8 cellular contexts compared by ENCODE assay signal in the genomic region with DNA sequence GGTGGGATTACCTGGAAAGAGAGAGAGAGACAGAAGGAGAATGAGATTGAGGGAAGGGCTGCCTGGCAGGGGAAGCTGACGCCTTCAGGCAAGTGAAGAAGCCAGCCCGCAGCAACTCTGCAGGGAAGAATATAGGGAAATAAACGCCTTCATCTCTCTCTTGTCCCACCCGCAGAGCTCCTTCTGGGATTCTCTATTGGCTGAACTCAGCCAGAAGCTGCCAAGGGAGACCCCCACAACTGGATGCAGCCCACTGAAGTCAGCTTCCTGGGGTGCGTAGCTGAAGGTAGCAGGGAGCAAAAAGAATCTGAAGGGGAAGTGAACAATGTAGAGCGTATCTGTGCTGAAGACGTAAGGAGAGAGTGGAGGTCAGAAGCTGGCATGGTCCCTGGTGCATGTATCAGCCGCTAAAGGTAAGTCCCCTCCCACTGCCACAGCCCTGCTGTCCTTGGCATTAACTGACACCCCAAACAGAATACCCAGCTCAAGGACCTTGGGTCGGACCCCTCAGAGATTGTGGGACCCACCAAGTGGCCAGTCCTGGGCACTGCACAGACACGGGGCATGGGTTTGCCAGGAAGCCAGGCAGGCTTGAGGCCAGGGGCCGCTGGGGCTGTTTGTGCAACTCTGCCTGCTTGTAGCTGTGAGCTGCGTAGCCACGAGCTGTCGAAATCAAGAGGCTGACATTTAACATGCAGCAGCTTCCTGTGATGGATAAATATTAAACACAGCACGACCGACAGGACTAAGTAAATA.
A peak's percentile ranks its signal among the peaks of the same experiment; 100 is the strongest.
DNase-seq lines count a peak whose midpoint lies in the region; ATAC-seq, FAIRE-seq and TF ChIP-seq lines count a peak whose summit lies in the region.

No MANE protein-coding gene starts in this region.

- H3K27me3 ChIP-seq in GM23338 (ENCODE audit: insufficient read depth) (no peaks in the 10 kb centered on the region), right atrium auricular region (no peaks in the 10 kb centered on the region)

- H4K20me1 ChIP-seq in GM23338 (replicated peaks; ENCODE audit: insufficient read depth): no peaks in the 10 kb centered on the region

- no peaks in the 10 kb centered on the region for H3K36me3 Mint-ChIP-seq in GM23338 (ENCODE audit: low read depth)

- peak overlapping the region; percentile 88; the same call in 1 of the 2 replicates for H2AFZ ChIP-seq in GM23338

- H3K27ac ChIP-seq in GM23338 (ENCODE audit: low read depth) (no peak overlapping the region), right atrium auricular region (no peak overlapping the region)

- peaks cover 18% of the 10 kb centered on the region for H3K4me1 Mint-ChIP-seq in GM23338

- no peaks in the 10 kb centered on the region for H3K9me3 Mint-ChIP-seq in GM23338

- H3K36me3 ChIP-seq in GM23338 (ENCODE audit: insufficient read depth) (no peaks in the 10 kb centered on the region), right atrium auricular region (no peaks in the 10 kb centered on the region)

- H3K4me1 ChIP-seq in GM23338 (ENCODE audit: insufficient read depth) (peaks cover 16% of the 10 kb centered on the region), right atrium auricular region (no peaks in the 10 kb centered on the region)

- H3K4me3 ChIP-seq in GM23338 (no peak overlapping the region), right atrium auricular region (no peak overlapping the region), skeletal muscle cell (ENCODE audit: low read depth, low read length) (no peak overlapping the region)

- no peak overlapping the region for H3K4me3 Mint-ChIP-seq in GM23338

- H3F3A ChIP-seq in GM23338 (replicated peaks; ENCODE audit: low read depth): no peaks in the 10 kb centered on the region

- H3K4me2 ChIP-seq in GM23338: 0 out of 2 replicates have a peak overlapping the region, but pooled peaks have one; percentile 23

- TF ChIP-seq CTCF in GM23338 (conservative IDR thresholded peaks at IDR 0.05; ENCODE audit: low read depth in 2 of 2) (peak; percentile 54 to 55), right atrium auricular region (IDR thresholded peaks at IDR 0.05) (peak; percentile 13 to 60)

- ATAC-seq in GM23338 (peak; percentile 96), HG02610 (IDR thresholded peaks at IDR 0.05; ENCODE audit: unreplicated experiment) (no peak), GM21825 (IDR thresholded peaks at IDR 0.05; ENCODE audit: unreplicated experiment) (no peak)

- no peaks in the 10 kb centered on the region for H3K79me2 ChIP-seq in GM23338 (replicated peaks; ENCODE audit: insufficient read depth)

- no peaks in the 10 kb centered on the region for H3K9me2 ChIP-seq in GM23338 (ENCODE audit: insufficient read depth)

- peak; percentile 77 for DNase-seq in GM23338 (ENCODE audit: low spot score)
- DNase-seq in SKM-1 (lab: John Stamatoyannopoulos, UW; ENCODE audit: unreplicated experiment): peak; percentile 14
- DNase-seq in right atrium auricular region (ENCODE audit: low spot score): peak; percentile 87
- peak; percentile 13 for DNase-seq in skeletal muscle cell (ENCODE audit: low read depth)
- DNase-seq in RCC 7860 (ENCODE audit: low spot score): no peak
- no peak for DNase-seq in activated CD4-positive, alpha-beta T cell treated with anti-CD3 and anti-CD28 coated beads, Interleukin-2, amount 50 U/mL, for 1 hour

- no peak overlapping the region for H3K27ac Mint-ChIP-seq in GM23338

- FAIRE-seq in RCC 7860 (lab: Jason Lieb, UNC): no peak

- no peaks in the 10 kb centered on the region for H3K9me3 ChIP-seq in right atrium auricular region

- H3K27me3 Mint-ChIP-seq in GM23338 (ENCODE audit: insufficient read depth, low read depth, poor library complexity): peaks cover 4% of the 10 kb centered on the region

TF ChIP-seq in GM23338, 12 proteins besides CTCF, POLR2A, EP300 and RAD21 (continues in another document):
- TF ChIP-seq NANOG (IDR thresholded peaks at IDR 0.05; ENCODE audit: borderline replicate concordance): no peak
- no peak for TF ChIP-seq CREB1 (CRISPR knock-in tag; IDR thresholded peaks at IDR 0.05; ENCODE audit: low read depth)
- TF ChIP-seq ZNF114 (CRISPR knock-in tag; IDR thresholded peaks at IDR 0.05): no peak
- TF ChIP-seq JUNB (IDR thresholded peaks at IDR 0.05; ENCODE audit: unreplicated experiment): no peak
- TF ChIP-seq ZNF331 (CRISPR knock-in tag; IDR thresholded peaks at IDR 0.05; ENCODE audit: low read depth): no peak
- TF ChIP-seq, protein P1, sequence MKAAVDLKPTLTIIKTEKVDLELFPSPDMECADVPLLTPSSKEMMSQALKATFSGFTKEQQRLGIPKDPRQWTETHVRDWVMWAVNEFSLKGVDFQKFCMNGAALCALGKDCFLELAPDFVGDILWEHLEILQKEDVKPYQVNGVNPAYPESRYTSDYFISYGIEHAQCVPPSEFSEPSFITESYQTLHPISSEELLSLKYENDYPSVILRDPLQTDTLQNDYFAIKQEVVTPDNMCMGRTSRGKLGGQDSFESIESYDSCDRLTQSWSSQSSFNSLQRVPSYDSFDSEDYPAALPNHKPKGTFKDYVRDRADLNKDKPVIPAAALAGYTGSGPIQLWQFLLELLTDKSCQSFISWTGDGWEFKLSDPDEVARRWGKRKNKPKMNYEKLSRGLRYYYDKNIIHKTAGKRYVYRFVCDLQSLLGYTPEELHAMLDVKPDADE (IDR thresholded peaks at IDR 0.05): no peak
- TF ChIP-seq STAT1 (IDR thresholded peaks at IDR 0.05; ENCODE audit: unreplicated experiment): no peak
- TF ChIP-seq, protein P2, sequence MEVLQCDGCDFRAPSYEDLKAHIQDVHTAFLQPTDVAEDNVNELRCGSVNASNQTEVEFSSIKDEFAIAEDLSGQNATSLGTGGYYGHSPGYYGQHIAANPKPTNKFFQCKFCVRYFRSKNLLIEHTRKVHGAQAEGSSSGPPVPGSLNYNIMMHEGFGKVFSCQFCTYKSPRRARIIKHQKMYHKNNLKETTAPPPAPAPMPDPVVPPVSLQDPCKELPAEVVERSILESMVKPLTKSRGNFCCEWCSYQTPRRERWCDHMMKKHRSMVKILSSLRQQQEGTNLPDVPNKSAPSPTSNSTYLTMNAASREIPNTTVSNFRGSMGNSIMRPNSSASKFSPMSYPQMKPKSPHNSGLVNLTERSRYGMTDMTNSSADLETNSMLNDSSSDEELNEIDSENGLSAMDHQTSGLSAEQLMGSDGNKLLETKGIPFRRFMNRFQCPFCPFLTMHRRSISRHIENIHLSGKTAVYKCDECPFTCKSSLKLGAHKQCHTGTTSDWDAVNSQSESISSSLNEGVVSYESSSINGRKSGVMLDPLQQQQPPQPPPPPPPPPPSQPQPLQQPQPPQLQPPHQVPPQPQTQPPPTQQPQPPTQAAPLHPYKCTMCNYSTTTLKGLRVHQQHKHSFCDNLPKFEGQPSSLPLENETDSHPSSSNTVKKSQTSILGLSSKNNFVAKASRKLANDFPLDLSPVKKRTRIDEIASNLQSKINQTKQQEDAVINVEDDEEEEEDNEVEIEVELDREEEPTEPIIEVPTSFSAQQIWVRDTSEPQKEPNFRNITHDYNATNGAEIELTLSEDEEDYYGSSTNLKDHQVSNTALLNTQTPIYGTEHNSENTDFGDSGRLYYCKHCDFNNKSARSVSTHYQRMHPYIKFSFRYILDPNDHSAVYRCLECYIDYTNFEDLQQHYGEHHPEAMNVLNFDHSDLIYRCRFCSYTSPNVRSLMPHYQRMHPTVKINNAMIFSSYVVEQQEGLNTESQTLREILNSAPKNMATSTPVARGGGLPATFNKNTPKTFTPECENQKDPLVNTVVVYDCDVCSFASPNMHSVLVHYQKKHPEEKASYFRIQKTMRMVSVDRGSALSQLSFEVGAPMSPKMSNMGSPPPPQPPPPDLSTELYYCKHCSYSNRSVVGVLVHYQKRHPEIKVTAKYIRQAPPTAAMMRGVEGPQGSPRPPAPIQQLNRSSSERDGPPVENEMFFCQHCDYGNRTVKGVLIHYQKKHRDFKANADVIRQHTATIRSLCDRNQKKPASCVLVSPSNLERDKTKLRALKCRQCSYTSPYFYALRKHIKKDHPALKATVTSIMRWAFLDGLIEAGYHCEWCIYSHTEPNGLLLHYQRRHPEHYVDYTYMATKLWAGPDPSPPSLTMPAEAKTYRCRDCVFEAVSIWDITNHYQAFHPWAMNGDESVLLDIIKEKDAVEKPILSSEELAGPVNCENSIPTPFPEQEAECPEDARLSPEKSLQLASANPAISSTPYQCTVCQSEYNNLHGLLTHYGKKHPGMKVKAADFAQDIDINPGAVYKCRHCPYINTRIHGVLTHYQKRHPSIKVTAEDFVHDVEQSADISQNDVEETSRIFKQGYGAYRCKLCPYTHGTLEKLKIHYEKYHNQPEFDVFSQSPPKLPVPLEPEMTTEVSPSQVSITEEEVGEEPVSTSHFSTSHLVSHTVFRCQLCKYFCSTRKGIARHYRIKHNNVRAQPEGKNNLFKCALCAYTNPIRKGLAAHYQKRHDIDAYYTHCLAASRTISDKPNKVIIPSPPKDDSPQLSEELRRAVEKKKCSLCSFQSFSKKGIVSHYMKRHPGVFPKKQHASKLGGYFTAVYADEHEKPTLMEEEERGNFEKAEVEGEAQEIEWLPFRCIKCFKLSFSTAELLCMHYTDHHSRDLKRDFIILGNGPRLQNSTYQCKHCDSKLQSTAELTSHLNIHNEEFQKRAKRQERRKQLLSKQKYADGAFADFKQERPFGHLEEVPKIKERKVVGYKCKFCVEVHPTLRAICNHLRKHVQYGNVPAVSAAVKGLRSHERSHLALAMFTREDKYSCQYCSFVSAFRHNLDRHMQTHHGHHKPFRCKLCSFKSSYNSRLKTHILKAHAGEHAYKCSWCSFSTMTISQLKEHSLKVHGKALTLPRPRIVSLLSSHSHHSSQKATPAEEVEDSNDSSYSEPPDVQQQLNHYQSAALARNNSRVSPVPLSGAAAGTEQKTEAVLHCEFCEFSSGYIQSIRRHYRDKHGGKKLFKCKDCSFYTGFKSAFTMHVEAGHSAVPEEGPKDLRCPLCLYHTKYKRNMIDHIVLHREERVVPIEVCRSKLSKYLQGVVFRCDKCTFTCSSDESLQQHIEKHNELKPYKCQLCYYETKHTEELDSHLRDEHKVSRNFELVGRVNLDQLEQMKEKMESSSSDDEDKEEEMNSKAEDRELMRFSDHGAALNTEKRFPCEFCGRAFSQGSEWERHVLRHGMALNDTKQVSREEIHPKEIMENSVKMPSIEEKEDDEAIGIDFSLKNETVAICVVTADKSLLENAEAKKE (CRISPR knock-in tag; IDR thresholded peaks at IDR 0.05): no peak

Comparison
In these comparisons a context has a peak if more than half of its experiments do, and no peak if none do; other contexts are left out.
1. DNase-seq: peak in GM23338 (single experiment), SKM-1 (single experiment), right atrium auricular region (single experiment) and skeletal muscle cell (single experiment); none in RCC 7860 (single experiment) and activated CD4-positive, alpha-beta T cell treated with anti-CD3 and anti-CD28 coated beads, Interleukin-2, amount 50 U/mL, for 1 hour (single experiment).